Comparison of ENCODE assay signal across 8 cellular contexts in genomic region chr6:31821301-31822037, GRCh38. TPM values are rescaled to one million over a fixed set of nuclear protein-coding genes. Genes with fewer than 3 reads are reported as not detected.
DNase-seq lines count a peak whose midpoint lies in the region; ATAC-seq, FAIRE-seq and TF ChIP-seq lines count a peak whose summit lies in the region.

No MANE protein-coding gene starts in this region.

- ATAC-seq in HG02885 (IDR thresholded peaks at IDR 0.05; ENCODE audit: poor library complexity, unreplicated experiment) (peak; percentile 66), heart right ventricle (peak; percentile 56 to 74 (median 68)), pancreas (peak; percentile 9 to 65 (median 34)), GM19328 (IDR thresholded peaks at IDR 0.05; ENCODE audit: unreplicated experiment) (no peak)
- peak; percentile 40 to 41 for ATAC-seq in activated naive CD4-positive, alpha-beta T cell treated with anti-CD3 and anti-CD28 coated beads, Interleukin-2, amount 50 U/mL, for 72 hours

- no peaks in the 10 kb centered on the region for H3K27me3 ChIP-seq in heart right ventricle
- no peaks in the 10 kb centered on the region for H3K27me3 ChIP-seq in pancreas

- H3K9me3 ChIP-seq in heart right ventricle: no peaks in the 10 kb centered on the region
- H3K9me3 ChIP-seq in pancreas: no peaks in the 10 kb centered on the region

- H3K4me3 ChIP-seq in GM08714 (ENCODE audit: low read length) (peak overlapping the region; percentile 67; the same call in 1 of the 2 replicates), heart right ventricle (peak overlapping the region; percentile 36 to 73 (median 56)), pancreas (peak overlapping the region; percentile 20 to 59 (median 33))

- WGBS in heart right ventricle, 2 donors: 4% methylated on average over 39 of the region's 39 CpGs
- 10 to 14% methylated on average over 33 to 39 of the region's 39 CpGs for WGBS in pancreas, 2 donors

- peak overlapping the region; percentile 83 to 96 for H3K27ac Mint-ChIP-seq in activated naive CD4-positive, alpha-beta T cell treated with anti-CD3 and anti-CD28 coated beads, Interleukin-2, amount 50 U/mL, for 72 hours

- FAIRE-seq in pancreas (lab: Jason Lieb, UNC): no peak

- peak overlapping the region; percentile 93 to 99 (median 98) for H3K27ac ChIP-seq in heart right ventricle
- H3K27ac ChIP-seq in pancreas: peak overlapping the region; percentile 76 to 99 (median 90)

- H3K9me3 Mint-ChIP-seq in activated naive CD4-positive, alpha-beta T cell treated with anti-CD3 and anti-CD28 coated beads, Interleukin-2, amount 50 U/mL, for 72 hours: no peaks in the 10 kb centered on the region

- DNase-seq in RPMI7951 (ENCODE audit: low read depth): peak; percentile 72
- DNase-seq in activated naive CD4-positive, alpha-beta T cell treated with anti-CD3 and anti-CD28 coated beads, Interleukin-2, amount 50 U/mL, for 72 hours (ENCODE audit: low spot score in 2 of 2): peak; percentile 72 to 74
- DNase-seq in heart right ventricle: peak; percentile 57 to 83
- DNase-seq in pancreas: peak; percentile 51 to 83 (median 74)
- no peak for DNase-seq in mesenteric fat pad (ENCODE audit: low spot score)

- H3K4me1 ChIP-seq in heart right ventricle (peaks cover 14 to 77% (median 60%) of the 10 kb centered on the region in 9 donors), pancreas (peaks cover 34 to 52% (median 50%) of the 10 kb centered on the region in 3 donors)

- TF ChIP-seq CTCF in heart right ventricle (IDR thresholded peaks at IDR 0.05) (no peak), pancreas (IDR thresholded peaks at IDR 0.05) (no peak)

- intact Hi-C loops in heart right ventricle (cut with DNase I): loop anchor here in 1 of 10 donors (10.0 kb wide), 1 partner anchor 277 kb away; the partner anchor contains the start of genes ATP6V1G2, DDX39B and NFKBIL1
- intact Hi-C loops in pancreas (cut with DNase I): no loop called here

- peaks cover 7 to 16% of the 10 kb centered on the region in 2 donors for H3K36me3 Mint-ChIP-seq in activated naive CD4-positive, alpha-beta T cell treated with anti-CD3 and anti-CD28 coated beads, Interleukin-2, amount 50 U/mL, for 72 hours

- H3K36me3 ChIP-seq in heart right ventricle: no peaks in the 10 kb centered on the region
- H3K36me3 ChIP-seq in pancreas: no peaks in the 10 kb centered on the region

RNA-seq across cellular contexts. Expression of gene HSPA1B, which starts 6.1 kb away (rescaled TPM):
- 82.1 and 101 TPM in 2 replicates for total RNA-seq in RPMI7951 (2014; rRNA removed; shearing (Covaris generic))
- 100 to 1,000 TPM in 1 of 2 donors, 10 to 100 TPM in 1; 53.8 to 171 TPM for total RNA-seq in activated naive CD4-positive, alpha-beta T cell treated with anti-CD3 and anti-CD28 coated beads, Interleukin-2, amount 50 U/mL, for 72 hours
- total RNA-seq in heart right ventricle (100 to 1,000 TPM; 126 to 258 (median 169) TPM), pancreas (100 to 1,000 TPM in 2 of 6 donors, 10 to 100 TPM in 4; 24.6 to 248 (median 43.2) TPM), mesenteric fat pad (111 TPM)
- polyA plus RNA-seq in heart right ventricle (100 to 1,000 TPM in 1 of 2 donors, 10 to 100 TPM in 1; 16.9 to 122 TPM), pancreas (10 to 100 TPM; 18.4 to 60.4 TPM)

RNA-seq across cellular contexts. Expression of gene HSPA1A, which starts 6.1 kb away (rescaled TPM):
- total RNA-seq in RPMI7951 (2014; rRNA removed; shearing (Covaris generic)): 141 and 155 TPM in 2 replicates
- total RNA-seq in activated naive CD4-positive, alpha-beta T cell treated with anti-CD3 and anti-CD28 coated beads, Interleukin-2, amount 50 U/mL, for 72 hours: 10 to 100 TPM; 55.1 to 79.8 TPM
- 100 to 1,000 TPM; 202 to 679 (median 259) TPM for total RNA-seq in heart right ventricle
- polyA plus RNA-seq in heart right ventricle: 100 to 1,000 TPM; 113 to 166 TPM
- total RNA-seq in pancreas: 100 to 1,000 TPM in 1 of 6 donors, 10 to 100 TPM in 5; 18.2 to 195 (median 29.6) TPM
- polyA plus RNA-seq in pancreas: 10 to 100 TPM; 51.7 to 85.0 TPM
- total RNA-seq in mesenteric fat pad: 139 TPM

RNA-seq across cellular contexts. Expression of gene HSPA1L, which starts 6.4 kb away (rescaled TPM):
- total RNA-seq in RPMI7951 (2014; rRNA removed; shearing (Covaris generic)): 0.68 and 0.84 TPM in 2 replicates
- total RNA-seq in activated naive CD4-positive, alpha-beta T cell treated with anti-CD3 and anti-CD28 coated beads, Interleukin-2, amount 50 U/mL, for 72 hours: 1 to 10 TPM; 2.3 to 2.8 TPM
- total RNA-seq in heart right ventricle: 1 to 10 TPM; 1.1 to 2.9 (median 1.9) TPM
- polyA plus RNA-seq in heart right ventricle: 1 to 10 TPM in 1 of 2 donors, under 1 TPM in 1; 0.80 to 1.4 TPM
- 1 to 10 TPM in 2 of 6 donors, under 1 TPM in 4; 0.51 to 1.2 (median 0.68) TPM for total RNA-seq in pancreas
- 1 to 10 TPM in 1 of 2 donors, under 1 TPM in 1; 0.46 to 1.0 TPM for polyA plus RNA-seq in pancreas
- total RNA-seq in mesenteric fat pad: 0.84 TPM

RNA-seq across cellular contexts. Expression of gene LSM2, which starts 14.7 kb away (rescaled TPM):
- 145 and 164 TPM in 2 replicates for total RNA-seq in RPMI7951 (2014; rRNA removed; shearing (Covaris generic))
- total RNA-seq in activated naive CD4-positive, alpha-beta T cell treated with anti-CD3 and anti-CD28 coated beads, Interleukin-2, amount 50 U/mL, for 72 hours: 100 to 1,000 TPM; 150 to 173 TPM
- total RNA-seq in heart right ventricle (10 to 100 TPM; 18.9 to 27.6 (median 23.0) TPM), pancreas (10 to 100 TPM; 11.0 to 23.1 (median 19.0) TPM), mesenteric fat pad (25.7 TPM)
- polyA plus RNA-seq in heart right ventricle (10 to 100 TPM; 17.5 to 52.0 TPM), pancreas (10 to 100 TPM; 25.1 to 27.3 TPM)

RNA-seq across cellular contexts. Expression of gene VARS1, which starts 25.9 kb away (rescaled TPM):
- 26.4 and 33.6 TPM in 2 replicates for total RNA-seq in RPMI7951 (2014; rRNA removed; shearing (Covaris generic))
- total RNA-seq in activated naive CD4-positive, alpha-beta T cell treated with anti-CD3 and anti-CD28 coated beads, Interleukin-2, amount 50 U/mL, for 72 hours: 100 to 1,000 TPM in 1 of 2 donors, 10 to 100 TPM in 1; 57.7 to 127 TPM
- total RNA-seq in heart right ventricle: 10 to 100 TPM; 22.4 to 43.4 (median 29.5) TPM
- polyA plus RNA-seq in heart right ventricle: 10 to 100 TPM; 26.5 to 44.0 TPM
- 10 to 100 TPM; 22.0 to 48.1 (median 36.2) TPM for total RNA-seq in pancreas
- 10 to 100 TPM; 35.3 to 67.3 TPM for polyA plus RNA-seq in pancreas
- total RNA-seq in mesenteric fat pad: 62.6 TPM
